21 cellular contexts compared by ENCODE assay signal in the genomic region with DNA sequence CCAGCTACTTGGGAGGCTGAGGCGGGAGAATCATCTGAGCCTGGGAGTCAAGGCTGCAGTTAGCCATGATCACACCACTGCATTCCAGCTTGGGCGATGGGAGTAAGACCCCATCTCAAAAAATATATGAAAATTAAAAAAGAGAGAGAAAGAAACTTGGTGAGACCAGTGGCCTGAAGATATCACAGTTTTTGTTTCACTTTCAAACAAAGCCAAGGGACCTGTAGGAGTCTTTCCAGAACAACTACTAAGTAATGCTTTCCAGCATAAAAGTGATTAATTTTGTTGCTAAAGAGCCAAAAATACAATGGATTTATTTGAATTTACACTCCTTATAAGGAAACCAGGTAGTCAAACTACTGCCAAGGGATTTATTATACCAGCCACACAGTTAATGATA. TPM values are rescaled to one million over a fixed set of nuclear protein-coding genes. Genes with fewer than 3 reads are reported as not detected.
DNase-seq lines count a peak whose midpoint lies in the region; ATAC-seq and TF ChIP-seq lines count a peak whose summit lies in the region.
"Had no signal": no experiment of that assay in that cellular context is flagged by ENCODE, and none has a peak within 500 bp of the region (broad histone marks: within the 10 kb centered on the region; RNA-seq: fewer than 3 reads in every experiment).

No MANE protein-coding gene starts in this region.

- peak overlapping the region; percentile 43 for H3K27ac Mint-ChIP-seq in activated CD8-positive, alpha-beta memory T cell treated with anti-CD3 and anti-CD28 coated beads, Interleukin-2, amount 10 ng/mL, durations not matched to agents 7 days and 5 days
- H3K27ac Mint-ChIP-seq in GM23338: no peak overlapping the region
- H3K27ac Mint-ChIP-seq: T-cell had no signal

- no peak overlapping the region for H3K27ac ChIP-seq in KMS-11
- no peak overlapping the region for H3K27ac ChIP-seq in osteoblast (ENCODE audit: low read depth, low read length)
- H3K27ac ChIP-seq in GM23338 (ENCODE audit: low read depth): no peak overlapping the region
- H3K27ac ChIP-seq: BLaER1 treated with 17β-estradiol and CSF1 and Interleukin-3, amounts not matched to agents 10 nM and 100 nM; HL-60; Peyer's patch; SK-N-MC had no signal

- H3K9me2 ChIP-seq in GM23338 (ENCODE audit: insufficient read depth): no peaks in the 10 kb centered on the region

- no peaks in the 10 kb centered on the region for H3K27me3 ChIP-seq in KMS-11 (ENCODE audit: insufficient read depth, low read depth)
- no peaks in the 10 kb centered on the region for H3K27me3 ChIP-seq in osteoblast (ENCODE audit: insufficient read depth, low read length)
- H3K27me3 ChIP-seq in GM23338 (ENCODE audit: insufficient read depth): no peaks in the 10 kb centered on the region
- H3K27me3 ChIP-seq: BLaER1 treated with 17β-estradiol and CSF1 and Interleukin-3, amounts not matched to agents 10 nM and 100 nM; Peyer's patch had no signal

- DNase-seq in activated CD8-positive, alpha-beta memory T cell treated with anti-CD3 and anti-CD28 coated beads, Interleukin-2, amount 10 ng/mL, durations not matched to agents 7 days and 5 days: no peak
- no peak for DNase-seq in activated CD8-positive, alpha-beta memory T cell treated with anti-CD3 and anti-CD28 coated beads, Interleukin-2, amount 50 U/mL, for 4 hours
- DNase-seq in osteoblast (ENCODE audit: insufficient read length, low spot score, missing footprints): no peak
- DNase-seq in left colon: no peak
- DNase-seq in GM23338 (ENCODE audit: low spot score): no peak
- DNase-seq in DMS53 treated with DMSO at 0.1 percent for 48 hours (lab: John Stamatoyannopoulos, UW; ENCODE audit: unreplicated experiment): no peak
- DNase-seq: 8988T, GF-D8, H7, NCI-H1436, NCI-H2029 treated with DMSO at 0.1 percent for 48 hours, NCI-H2171 treated with DMSO at 0.1 percent for 48 hours, NCI-H510A, Peyer's patch, T-cell had no signal

- H3F3A ChIP-seq in GM23338 (replicated peaks; ENCODE audit: low read depth): no peaks in the 10 kb centered on the region

- no peaks in the 10 kb centered on the region for H3K27me3 Mint-ChIP-seq in activated CD8-positive, alpha-beta memory T cell treated with anti-CD3 and anti-CD28 coated beads, Interleukin-2, amount 10 ng/mL, durations not matched to agents 7 days and 5 days
- H3K27me3 Mint-ChIP-seq in GM23338 (ENCODE audit: insufficient read depth, low read depth, poor library complexity): no peaks in the 10 kb centered on the region
- H3K27me3 Mint-ChIP-seq: T-cell had no signal

- H3K4me3 Mint-ChIP-seq in activated CD8-positive, alpha-beta memory T cell treated with anti-CD3 and anti-CD28 coated beads, Interleukin-2, amount 10 ng/mL, durations not matched to agents 7 days and 5 days: no peak overlapping the region
- H3K4me3 Mint-ChIP-seq in GM23338: no peak overlapping the region
- H3K4me3 Mint-ChIP-seq: T-cell had no signal

- H3K9ac ChIP-seq in KMS-11: no peak overlapping the region
- H3K9ac ChIP-seq: BLaER1 treated with 17β-estradiol and CSF1 and Interleukin-3, amounts not matched to agents 10 nM and 100 nM had no signal

- no peaks in the 10 kb centered on the region for H3K9me3 Mint-ChIP-seq in activated CD8-positive, alpha-beta memory T cell treated with anti-CD3 and anti-CD28 coated beads, Interleukin-2, amount 10 ng/mL, durations not matched to agents 7 days and 5 days (ENCODE audit: low read depth)
- H3K9me3 Mint-ChIP-seq in GM23338: no peaks in the 10 kb centered on the region
- H3K9me3 Mint-ChIP-seq: T-cell had no signal

- H4K20me1 ChIP-seq in KMS-11 (ENCODE audit: insufficient read depth) (no peaks in the 10 kb centered on the region), osteoblast (ENCODE audit: insufficient read depth, low read length) (no peaks in the 10 kb centered on the region), GM23338 (replicated peaks; ENCODE audit: insufficient read depth) (no peaks in the 10 kb centered on the region)
- H4K20me1 ChIP-seq: BLaER1 treated with 17β-estradiol and CSF1 and Interleukin-3, amounts not matched to agents 10 nM and 100 nM had no signal

- CTCF ChIA-PET in activated CD8-positive, alpha-beta memory T cell treated with anti-CD3 and anti-CD28 coated beads, Interleukin-2, amount 10 ng/mL, durations not matched to agents 7 days and 5 days (lab: Charles Lee): no interaction called here

- H3K4me3 ChIP-seq in KMS-11 (IDR thresholded peaks at IDR 0.05; ENCODE audit: insufficient read depth, low read depth, low read length) (no peak overlapping the region), osteoblast (ENCODE audit: insufficient read depth, low read length) (no peak overlapping the region), GM23338 (no peak overlapping the region)
- H3K4me3 ChIP-seq: BLaER1 treated with 17β-estradiol and CSF1 and Interleukin-3, amounts not matched to agents 10 nM and 100 nM; Peyer's patch; SK-N-MC had no signal

- H3K4me2 ChIP-seq in KMS-11 (0 out of 2 replicates have a peak overlapping the region, but pooled peaks have one; percentile 12), osteoblast (ENCODE audit: insufficient read depth, low read length) (no peak overlapping the region), GM23338 (no peak overlapping the region)
- H3K4me2 ChIP-seq: BLaER1 treated with 17β-estradiol and CSF1 and Interleukin-3, amounts not matched to agents 10 nM and 100 nM had no signal

- H3K9me3 ChIP-seq in osteoblast (ENCODE audit: low read depth, low read length): no peaks in the 10 kb centered on the region
- H3K9me3 ChIP-seq: BLaER1 treated with 17β-estradiol and CSF1 and Interleukin-3, amounts not matched to agents 10 nM and 100 nM; Peyer's patch had no signal

- peaks cover 1% of the 10 kb centered on the region for H3K36me3 Mint-ChIP-seq in activated CD8-positive, alpha-beta memory T cell treated with anti-CD3 and anti-CD28 coated beads, Interleukin-2, amount 10 ng/mL, durations not matched to agents 7 days and 5 days
- no peaks in the 10 kb centered on the region for H3K36me3 Mint-ChIP-seq in GM23338 (ENCODE audit: low read depth)

- H3K4me1 Mint-ChIP-seq in activated CD8-positive, alpha-beta memory T cell treated with anti-CD3 and anti-CD28 coated beads, Interleukin-2, amount 10 ng/mL, durations not matched to agents 7 days and 5 days: peaks cover 5% of the 10 kb centered on the region
- H3K4me1 Mint-ChIP-seq in GM23338: no peaks in the 10 kb centered on the region
- H3K4me1 Mint-ChIP-seq: T-cell had no signal

- H3K4me1 ChIP-seq in KMS-11 (ENCODE audit: low read depth, poor library complexity, severe bottlenecking): peaks cover 7% of the 10 kb centered on the region
- H3K4me1 ChIP-seq in osteoblast (ENCODE audit: insufficient read depth, low read length): no peaks in the 10 kb centered on the region
- no peaks in the 10 kb centered on the region for H3K4me1 ChIP-seq in GM23338 (ENCODE audit: insufficient read depth)
- H3K4me1 ChIP-seq: Peyer's patch had no signal

- H3K36me3 ChIP-seq in KMS-11 (ENCODE audit: insufficient read depth) (no peaks in the 10 kb centered on the region), osteoblast (ENCODE audit: insufficient read depth, low read length) (no peaks in the 10 kb centered on the region), GM23338 (ENCODE audit: insufficient read depth) (no peaks in the 10 kb centered on the region)

- intact Hi-C loops in left colon (cut with DNase I, micrococcal nuclease): no loop called here

- peak; percentile 45 for ATAC-seq in activated CD8-positive, alpha-beta memory T cell treated with anti-CD3 and anti-CD28 coated beads, Interleukin-2, amount 10 ng/mL, durations not matched to agents 7 days and 5 days
- peak; percentile 51 for ATAC-seq in GM18907 (IDR thresholded peaks at IDR 0.05; ENCODE audit: unreplicated experiment)
- no peak for ATAC-seq in left colon
- ATAC-seq in GM23338: no peak
- ATAC-seq: Right ventricle myocardium inferior, T-cell had no signal

- H2AFZ ChIP-seq in KMS-11 (ENCODE audit: low read depth) (no peak overlapping the region), osteoblast (ENCODE audit: low read length) (peak overlapping the region; percentile 15), GM23338 (no peak overlapping the region)

- TF ChIP-seq CTCF in KMS-11 (conservative IDR thresholded peaks at IDR 0.05; ENCODE audit: low read depth, low read length) (no peak), osteoblast (IDR thresholded peaks at IDR 0.05; ENCODE audit: extremely low read depth, low read depth, low read length) (no peak), GM23338 (conservative IDR thresholded peaks at IDR 0.05; ENCODE audit: low read depth in 2 of 2) (no peak)

- H3K79me2 ChIP-seq in KMS-11 (ENCODE audit: insufficient read depth, low read depth) (no peaks in the 10 kb centered on the region), osteoblast (ENCODE audit: insufficient read depth, low read length) (no peaks in the 10 kb centered on the region), GM23338 (replicated peaks; ENCODE audit: insufficient read depth) (no peaks in the 10 kb centered on the region)

TF ChIP-seq in GM23338, 12 proteins besides CTCF, POLR2A, EP300 and RAD21 (continues in another document):
- TF ChIP-seq EZH2phosphoT487 (IDR thresholded peaks at IDR 0.05; ENCODE audit: unreplicated experiment) (no peak), JUNB (IDR thresholded peaks at IDR 0.05; ENCODE audit: unreplicated experiment) (no peak), CREB1 (CRISPR knock-in tag; IDR thresholded peaks at IDR 0.05; ENCODE audit: low read depth) (no peak), STAT1 (IDR thresholded peaks at IDR 0.05; ENCODE audit: unreplicated experiment) (no peak), EZH2 (IDR thresholded peaks at IDR 0.05; ENCODE audit: low read depth, unreplicated experiment) (no peak), NANOG (IDR thresholded peaks at IDR 0.05; ENCODE audit: borderline replicate concordance) (no peak), ZNF331 (CRISPR knock-in tag; IDR thresholded peaks at IDR 0.05; ENCODE audit: low read depth) (no peak), ZNF114 (CRISPR knock-in tag; IDR thresholded peaks at IDR 0.05) (no peak)
- TF ChIP-seq, protein P1, sequence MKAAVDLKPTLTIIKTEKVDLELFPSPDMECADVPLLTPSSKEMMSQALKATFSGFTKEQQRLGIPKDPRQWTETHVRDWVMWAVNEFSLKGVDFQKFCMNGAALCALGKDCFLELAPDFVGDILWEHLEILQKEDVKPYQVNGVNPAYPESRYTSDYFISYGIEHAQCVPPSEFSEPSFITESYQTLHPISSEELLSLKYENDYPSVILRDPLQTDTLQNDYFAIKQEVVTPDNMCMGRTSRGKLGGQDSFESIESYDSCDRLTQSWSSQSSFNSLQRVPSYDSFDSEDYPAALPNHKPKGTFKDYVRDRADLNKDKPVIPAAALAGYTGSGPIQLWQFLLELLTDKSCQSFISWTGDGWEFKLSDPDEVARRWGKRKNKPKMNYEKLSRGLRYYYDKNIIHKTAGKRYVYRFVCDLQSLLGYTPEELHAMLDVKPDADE (IDR thresholded peaks at IDR 0.05): no peak

RNA-seq across cellular contexts. Expression of gene GKAP1, which starts 23.5 kb away (rescaled TPM):
- 1 to 10 TPM; 2.2 to 4.5 TPM for total RNA-seq in activated CD8-positive, alpha-beta memory T cell treated with anti-CD3 and anti-CD28 coated beads, Interleukin-2, amount 10 ng/mL, durations not matched to agents 7 days and 5 days
- 1.1 and 1.5 TPM in 2 replicates for total RNA-seq in osteoblast
- 1 to 10 TPM; 4.0 TPM for total RNA-seq in left colon
- total RNA-seq in GM23338 (2014; rRNA removed; shearing (Covaris generic)): 3.6 and 4.0 TPM in 2 replicates
- 15.4 and 16.7 TPM in 2 replicates for polyA plus RNA-seq in GM23338 (2016; fragmentation: Nextera tagmentation; extraction: Ambion mirVana)

Comparison
In these comparisons a context has a peak if more than half of its experiments do, and no peak if none do; other contexts are left out.
1. ATAC-seq: peak in activated CD8-positive, alpha-beta memory T cell treated with anti-CD3 and anti-CD28 coated beads, Interleukin-2, amount 10 ng/mL, durations not matched to agents 7 days and 5 days (single experiment) and GM18907 (single experiment); none in left colon (single experiment) and GM23338 (single experiment).